In genomic region chr12:66070378-66071120, GRCh38 we compare ENCODE assay signal across 36 cellular contexts.
"Had no signal": no experiment of that assay in that cellular context is flagged by ENCODE, and none has a peak within 500 bp of the region (broad histone marks: within the 10 kb centered on the region; RNA-seq: fewer than 3 reads in every experiment).

No MANE protein-coding gene starts in this region.

- H3K9me3 Mint-ChIP-seq: activated CD4-positive, alpha-beta T cell treated with anti-CD3 and anti-CD28 coated beads, Interleukin-2, amount 10 ng/mL, durations not matched to agents 7 days and 5 days; activated CD8-positive, alpha-beta T cell treated with anti-CD3 and anti-CD28 coated beads for 36 hours; activated naive CD4-positive, alpha-beta T cell treated with anti-CD3 and anti-CD28 coated beads for 36 hours; activated naive CD4-positive, alpha-beta T cell treated with anti-CD3 and anti-CD28 coated beads, Interleukin-2, amount 50 U/mL, for 24 hours; activated naive CD8-positive, alpha-beta T cell treated with anti-CD3 and anti-CD28 coated beads for 36 hours; activated naive CD8-positive, alpha-beta T cell treated with anti-CD3 and anti-CD28 coated beads, Interleukin-2, amount 50 U/mL, for 24 hours; activated T-cell treated with anti-CD3 and anti-CD28 coated beads, Interleukin-2, amount 50 U/mL, for 4 hours; activated T-helper 17 cell treated with anti-CD3 and anti-CD28 coated beads, Interleukin-2, amount 50 U/mL, for 72 hours; T-helper 2 cell treated with Interferon-gamma antibody and Interleukin-4, amounts not matched to agents 5 μg/mL and 100 μg/mL, for 36 hours had no signal

- FAIRE-seq: endometrium, endothelial cell of umbilical vein, frontal cortex had no signal

- H3K27ac Mint-ChIP-seq: activated CD4-positive, alpha-beta T cell treated with anti-CD3 and anti-CD28 coated beads, Interleukin-2, amount 10 ng/mL, durations not matched to agents 7 days and 5 days; activated CD8-positive, alpha-beta T cell treated with anti-CD3 and anti-CD28 coated beads for 36 hours; activated naive CD4-positive, alpha-beta T cell treated with anti-CD3 and anti-CD28 coated beads for 36 hours; activated naive CD4-positive, alpha-beta T cell treated with anti-CD3 and anti-CD28 coated beads, Interleukin-2, amount 50 U/mL, for 24 hours; activated naive CD8-positive, alpha-beta T cell treated with anti-CD3 and anti-CD28 coated beads for 36 hours; activated naive CD8-positive, alpha-beta T cell treated with anti-CD3 and anti-CD28 coated beads, Interleukin-2, amount 50 U/mL, for 24 hours; activated T-helper 17 cell treated with anti-CD3 and anti-CD28 coated beads, Interleukin-2, amount 50 U/mL, for 72 hours; T-helper 17 cell; T-helper 2 cell treated with Interferon-gamma antibody and Interleukin-4, amounts not matched to agents 5 μg/mL and 100 μg/mL, for 36 hours; WTC11 had no signal

- H3K4me3 ChIP-seq: adrenal gland, breast epithelium, cardiac muscle cell, colonic mucosa, heart right ventricle had no signal

- H3K36me3 Mint-ChIP-seq: activated naive CD4-positive, alpha-beta T cell treated with anti-CD3 and anti-CD28 coated beads, Interleukin-2, amount 50 U/mL, for 24 hours; activated naive CD8-positive, alpha-beta T cell treated with anti-CD3 and anti-CD28 coated beads for 36 hours; brain; WTC11 had no signal

- H3K27ac ChIP-seq: adrenal gland, breast epithelium, cardiac muscle cell, colonic mucosa, epithelial cell of prostate, heart right ventricle, VCaP had no signal

- DNase-seq: activated CD4-positive, alpha-beta T cell treated with anti-CD3 and anti-CD28 coated beads for 1 hour; activated CD4-positive, alpha-beta T cell treated with anti-CD3 and anti-CD28 coated beads for 4 hours; activated CD4-positive, alpha-beta T cell treated with anti-CD3 and anti-CD28 coated beads, Interleukin-2, amount 10 ng/mL, durations not matched to agents 7 days and 5 days; activated CD4-positive, alpha-beta T cell treated with anti-CD3 and anti-CD28 coated beads, Interleukin-2, amount 50 U/mL, for 4 hours; activated CD8-positive, alpha-beta memory T cell treated with anti-CD3 and anti-CD28 coated beads for 24 hours; activated CD8-positive, alpha-beta T cell treated with anti-CD3 and anti-CD28 coated beads for 36 hours; activated effector memory CD4-positive, alpha-beta T cell treated with Interleukin-2 at 50 U/mL for 16 hours; activated naive CD4-positive, alpha-beta T cell treated with anti-CD3 and anti-CD28 coated beads for 36 hours; activated naive CD8-positive, alpha-beta T cell treated with anti-CD3 and anti-CD28 coated beads for 36 hours; activated naive CD8-positive, alpha-beta T cell treated with anti-CD3 and anti-CD28 coated beads, Interleukin-2, amount 50 U/mL, for 24 hours; activated T-cell treated with anti-CD3 and anti-CD28 coated beads, Interleukin-2, amount 50 U/mL, for 4 hours; adrenal gland; amygdala; aorta; central memory CD4-positive, alpha-beta T cell; cerebellar nuclear complex; colonic mucosa; effector CD8-positive, alpha-beta T cell; foreskin fibroblast; heart right ventricle; T-helper 1 cell; T-helper 17 cell; T1000 had no signal

- ATAC-seq: activated CD8-positive, alpha-beta T cell treated with anti-CD3 and anti-CD28 coated beads for 36 hours; activated naive CD8-positive, alpha-beta T cell treated with anti-CD3 and anti-CD28 coated beads, Interleukin-2, amount 50 U/mL, for 24 hours; activated T-cell treated with anti-CD3 and anti-CD28 coated beads, Interleukin-2, amount 50 U/mL, for 4 hours; activated T-helper 17 cell treated with anti-CD3 and anti-CD28 coated beads, Interleukin-2, amount 50 U/mL, for 72 hours; esophagus mucosa; heart right ventricle; T-helper 17 cell had no signal

- H3K4me3 Mint-ChIP-seq: activated CD4-positive, alpha-beta T cell treated with anti-CD3 and anti-CD28 coated beads, Interleukin-2, amount 10 ng/mL, durations not matched to agents 7 days and 5 days; activated CD8-positive, alpha-beta T cell treated with anti-CD3 and anti-CD28 coated beads for 36 hours; activated naive CD4-positive, alpha-beta T cell treated with anti-CD3 and anti-CD28 coated beads for 36 hours; activated naive CD4-positive, alpha-beta T cell treated with anti-CD3 and anti-CD28 coated beads, Interleukin-2, amount 50 U/mL, for 24 hours; activated naive CD8-positive, alpha-beta T cell treated with anti-CD3 and anti-CD28 coated beads for 36 hours; activated naive CD8-positive, alpha-beta T cell treated with anti-CD3 and anti-CD28 coated beads, Interleukin-2, amount 50 U/mL, for 24 hours; activated T-cell treated with anti-CD3 and anti-CD28 coated beads, Interleukin-2, amount 50 U/mL, for 4 hours; activated T-helper 17 cell treated with anti-CD3 and anti-CD28 coated beads, Interleukin-2, amount 50 U/mL, for 72 hours; brain; T-helper 17 cell; T-helper 2 cell treated with Interferon-gamma antibody and Interleukin-4, amounts not matched to agents 5 μg/mL and 100 μg/mL, for 36 hours; WTC11 had no signal

- H3K36me3 ChIP-seq: adrenal gland, breast epithelium, cardiac muscle cell, colonic mucosa, heart right ventricle had no signal

- H3K27me3 Mint-ChIP-seq: activated naive CD8-positive, alpha-beta T cell treated with anti-CD3 and anti-CD28 coated beads for 36 hours; brain had no signal

- H3K27me3 ChIP-seq: adrenal gland, breast epithelium, cardiac muscle cell, colonic mucosa, heart right ventricle had no signal

- H3K4me1 ChIP-seq: adrenal gland, breast epithelium, colonic mucosa had no signal

- H3K9me3 ChIP-seq: adrenal gland, breast epithelium, colonic mucosa, heart right ventricle had no signal
